Comparison of ENCODE assay signal across 8 cellular contexts in genomic region chr15:90994417-90995311, GRCh38. TPM values are rescaled to one million over a fixed set of nuclear protein-coding genes. Genes with fewer than 3 reads are reported as not detected.
DNase-seq lines count a peak whose midpoint lies in the region; ATAC-seq, FAIRE-seq and TF ChIP-seq lines count a peak whose summit lies in the region.

TSS of gene PRC1 (minus strand) at chr15:90994535. CDS start at chr15:90994417, 118 bp downstream.

- intact Hi-C loops in mammary epithelial cell (cut with micrococcal nuclease): loop anchor here (2.0 kb wide), 1 partner anchor 28 kb away; the partner anchor contains the start of gene VPS33B

- no peak for FAIRE-seq in small intestine (lab: Jason Lieb, UNC)

- H3K27me3 ChIP-seq in WERI-Rb-1 (ENCODE audit: insufficient read depth, low read depth, severe bottlenecking) (no peaks in the 10 kb centered on the region), mammary epithelial cell (ENCODE audit: insufficient read depth, low read length) (no peaks in the 10 kb centered on the region), iPS-20b (ENCODE audit: insufficient read depth, low read length) (no peaks in the 10 kb centered on the region), small intestine (ENCODE audit: control insufficient read depth in 2 of 2, insufficient read depth in 2 of 2, low read length in 2 of 2) (no peaks in the 10 kb centered on the region)

- H3K4me2 ChIP-seq in mammary epithelial cell (ENCODE audit: insufficient read depth, low read depth, low read length): peak within 1 kb of the TSS; percentile 85

- BruUV-seq in mammary epithelial cell (replicated peaks; lab: Mats Ljungman, UMichigan): TSS peak; percentile 88

- H3K4me1 ChIP-seq in mammary epithelial cell (ENCODE audit: insufficient read depth, low read length): peaks cover 8% of the 10 kb centered on the region
- peaks cover 5% of the 10 kb centered on the region for H3K4me1 ChIP-seq in iPS-20b (ENCODE audit: insufficient read depth, low read length)
- H3K4me1 ChIP-seq in small intestine (ENCODE audit: control insufficient read depth in 2 of 2, insufficient read depth in 1 of 2, low read depth in 1 of 2, low read length in 1 of 2): no peaks in the 10 kb centered on the region

- H2AFZ ChIP-seq in mammary epithelial cell (ENCODE audit: low read depth, low read length): peak within 1 kb of the TSS; percentile 98

- in situ Hi-C loops in ACHN (cut with HindIII; ENCODE audit: low pct_ligation_motif_present, low pct_unique_long_range_greater_than_20kb, low sequenced_read_pairs) (no loop called here), mammary epithelial cell (cut with MboI; ENCODE audit: low sequenced_read_pairs in 2 of 2) (no loop called here)

- H3K9me3 ChIP-seq in WERI-Rb-1 (ENCODE audit: severe bottlenecking) (no peaks in the 10 kb centered on the region), mammary epithelial cell (replicated peaks; ENCODE audit: insufficient read depth, low read length) (no peaks in the 10 kb centered on the region), iPS-20b (ENCODE audit: insufficient read depth, low read depth, low read length) (no peaks in the 10 kb centered on the region), small intestine (ENCODE audit: control insufficient read depth, low read depth) (no peaks in the 10 kb centered on the region)

- H3K36me3 ChIP-seq in WERI-Rb-1 (peaks cover 42% of the 10 kb centered on the region), mammary epithelial cell (ENCODE audit: insufficient read depth, low read length) (peaks cover 14% of the 10 kb centered on the region), iPS-20b (ENCODE audit: insufficient read depth, low read depth, low read length) (peaks cover 27% of the 10 kb centered on the region), small intestine (ENCODE audit: control insufficient read depth in 2 of 2, insufficient read depth in 2 of 2, low read length in 2 of 2) (peaks cover 2 to 6% of the 10 kb centered on the region in 2 donors)

- H3K27ac ChIP-seq in WERI-Rb-1 (peak within 1 kb of the TSS; percentile 99), mammary epithelial cell (ENCODE audit: insufficient read depth, low read depth, low read length) (peak within 1 kb of the TSS; percentile 94), iPS-20b (ENCODE audit: low read length) (peak within 1 kb of the TSS; percentile 70), small intestine (ENCODE audit: low read depth in 1 of 2, low read length in 1 of 2) (peak within 1 kb of the TSS; percentile 71 to 94)

- dilution Hi-C loops in mammary epithelial cell (cut with HindIII; ENCODE audit: low sequenced_read_pairs): no loop called here

- H3K4me3 ChIP-seq in WERI-Rb-1 (ENCODE audit: low read depth, low read length): peak within 1 kb of the TSS; percentile 86
- peak within 1 kb of the TSS; percentile 83 to 100 (median 96) for H3K4me3 ChIP-seq in mammary epithelial cell (replicated peaks in 1 of 3; ENCODE audit: insufficient read depth in 1 of 3, low read depth in 2 of 3, low read length in 3 of 3)
- H3K4me3 ChIP-seq in iPS-20b (ENCODE audit: low read length): peak within 1 kb of the TSS; percentile 94
- H3K4me3 ChIP-seq in small intestine (ENCODE audit: low read depth in 1 of 2, low read length in 2 of 2): peak within 1 kb of the TSS; percentile 91 to 97

- no peaks in the 10 kb centered on the region for H4K20me1 ChIP-seq in mammary epithelial cell (ENCODE audit: insufficient read depth, low read length)

- H3K9ac ChIP-seq in mammary epithelial cell (ENCODE audit: insufficient read depth, low read length) (peak within 1 kb of the TSS; percentile 99), iPS-20b (ENCODE audit: low read depth, low read length) (peak within 1 kb of the TSS; percentile 97)

- H3K79me2 ChIP-seq in mammary epithelial cell (ENCODE audit: insufficient read depth, low read length): peaks cover 58% of the 10 kb centered on the region

- CTCF ChIA-PET in mammary epithelial cell (lab: Charles Lee; ENCODE audit: low non-redundant PET): no interaction called here

- peak; percentile 97 for DNase-seq in ACHN
- DNase-seq in NCI-H2227 (lab: John Stamatoyannopoulos, UW; ENCODE audit: unreplicated experiment): peak; percentile 97
- DNase-seq in WERI-Rb-1: peak; percentile 99
- DNase-seq in mammary epithelial cell: peak; percentile 99
- DNase-seq in small intestine: peak; percentile 99

- WGBS in mammary epithelial cell (ENCODE audit: low coverage, missing lambda C conversion rate): 0% methylated on average over 21 of the region's 75 CpGs
- WGBS in small intestine, 3 donors: 0 to 1% (median 1%) methylated on average over 63 to 75 of the region's 75 CpGs

- TF ChIP-seq CTCF in WERI-Rb-1 (IDR thresholded peaks at IDR 0.05; ENCODE audit: low read depth, low read length) (no peak), mammary epithelial cell (conservative IDR thresholded peaks at IDR 0.05 in 1 of 2, IDR thresholded peaks at IDR 0.05 in 1 of 2; ENCODE audit: extremely low read depth in 1 of 2, insufficient read depth in 1 of 2, low read depth in 1 of 2, low read length in 2 of 2) (no peak)

- peak; percentile 91 for ATAC-seq in GM18873 (IDR thresholded peaks at IDR 0.05; ENCODE audit: low FRiP score, unreplicated experiment)
- peak; percentile 94 for ATAC-seq in HG03139 (IDR thresholded peaks at IDR 0.05; ENCODE audit: unreplicated experiment)

RNA-seq across cellular contexts. Expression of gene PRC1, which starts in this region (rescaled TPM):
- 100 to 1,000 TPM in 1 of 2 donors, 1 to 10 TPM in 1; 4.5 to 100 TPM for total RNA-seq in mammary epithelial cell
- 169 TPM for polyA plus RNA-seq in mammary epithelial cell
- 175 TPM for polyA minus RNA-seq in mammary epithelial cell
- polyA plus RNA-seq in small intestine: 10 to 100 TPM in 2 of 3 donors, 1 to 10 TPM in 1; 5.4 to 55.4 (median 11.4) TPM

Comparison
In these comparisons a context has a peak if more than half of its experiments do, and no peak if none do; other contexts are left out.
1. Peak in every context shown above with its lines: DNase-seq, ATAC-seq, H3K4me3 ChIP-seq and H3K27ac ChIP-seq.